22 cellular contexts compared by ENCODE assay signal in the genomic region with DNA sequence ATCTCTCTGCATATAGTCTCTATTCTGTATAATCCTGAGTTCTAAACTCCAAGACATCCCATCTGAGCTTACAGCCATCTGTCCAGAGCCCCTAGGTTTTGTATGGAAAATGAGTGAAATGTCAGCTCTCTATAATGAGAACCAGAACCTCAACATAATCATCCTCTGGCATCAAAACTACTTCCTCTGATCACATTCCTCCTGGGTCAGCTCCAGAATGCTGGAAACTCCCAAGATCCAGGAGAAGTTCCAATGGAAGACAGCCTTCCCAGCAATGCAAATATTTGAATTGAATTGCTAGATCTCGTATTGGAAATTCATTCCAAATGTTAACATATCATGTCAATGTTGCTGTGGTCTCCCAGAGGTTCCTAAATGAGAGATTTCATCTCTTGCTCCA. TPM values are rescaled to one million over a fixed set of nuclear protein-coding genes. Genes with fewer than 3 reads are reported as not detected.
DNase-seq lines count a peak whose midpoint lies in the region; ATAC-seq and TF ChIP-seq lines count a peak whose summit lies in the region.
"Had no signal": no experiment of that assay in that cellular context is flagged by ENCODE, and none has a peak within 500 bp of the region (broad histone marks: within the 10 kb centered on the region; RNA-seq: fewer than 3 reads in every experiment).

No MANE protein-coding gene starts in this region.

- H3K4me1 Mint-ChIP-seq in T-cell: no peaks in the 10 kb centered on the region
- H3K4me1 Mint-ChIP-seq: B cell had no signal

- no peaks in the 10 kb centered on the region for H3K27me3 ChIP-seq in adipocyte (replicated peaks; ENCODE audit: control insufficient read depth, insufficient read depth, low read length)
- H3K27me3 ChIP-seq: BLaER1 had no signal

- CTCF ChIA-PET in T-cell (lab: Charles Lee): interaction anchor here in 1 of 2 donors (0.5 kb wide), 1 partner anchor 905 kb away, joined by 5 read pairs; no protein-coding TSS in a partner anchor

- H3K4me1 ChIP-seq in adipocyte (ENCODE audit: control insufficient read depth, insufficient read depth, low read length): peaks cover 4% of the 10 kb centered on the region
- H3K4me1 ChIP-seq: A549, BLaER1 had no signal

- H3K4me3 Mint-ChIP-seq in T-cell: no peak overlapping the region
- H3K4me3 Mint-ChIP-seq: B cell; CD4-positive, CD25-positive, alpha-beta regulatory T cell; CD8-positive, alpha-beta T cell had no signal

- H3K27ac Mint-ChIP-seq in T-cell: no peak overlapping the region
- H3K27ac Mint-ChIP-seq: B cell; CD4-positive, CD25-positive, alpha-beta regulatory T cell; CD8-positive, alpha-beta T cell had no signal

- DNase-seq in AG20443 (ENCODE audit: low spot score) (peak; percentile 27), adipocyte (ENCODE audit: low read depth) (peak; percentile 35), fibroblast of mammary gland (ENCODE audit: low read depth) (peak; percentile 38), stromal cell of bone marrow (ENCODE audit: low read depth) (peak; percentile 11), T-cell (no peak)
- DNase-seq in stimulated activated CD4-positive, alpha-beta T cell treated with anti-CD3 and anti-CD28 coated beads, Interleukin-2, amount 100 ng/mL, for 24 hours: no peak
- DNase-seq: 8988T; ACHN; Caco-2; CD4-positive, CD25-positive, alpha-beta regulatory T cell; CD8-positive, alpha-beta T cell; DMS153; DMS79; EL; GDM1; H7 had no signal

- H3K36me3 ChIP-seq in adipocyte (ENCODE audit: control insufficient read depth, insufficient read depth, low read length, severe bottlenecking): no peaks in the 10 kb centered on the region
- H3K36me3 ChIP-seq: BLaER1 had no signal

- H3K9me3 Mint-ChIP-seq in T-cell: peaks cover 0 to 12% (median 0%) of the 10 kb centered on the region in 3 donors
- H3K9me3 Mint-ChIP-seq: CD8-positive, alpha-beta T cell had no signal

- no peak for TF ChIP-seq CTCF in fibroblast of mammary gland (conservative IDR thresholded peaks at IDR 0.05; ENCODE audit: control insufficient read depth, insufficient read depth, low read depth, low read length)

- ATAC-seq in HG03460 (IDR thresholded peaks at IDR 0.05; ENCODE audit: unreplicated experiment) (no peak), T-cell (replicated peaks in 1 of 4) (no peak)
- ATAC-seq: A549; CD8-positive, alpha-beta T cell; HCT116 had no signal

- H3K4me3 ChIP-seq in adipocyte (ENCODE audit: low read length): no peak overlapping the region
- H3K4me3 ChIP-seq in fibroblast of mammary gland (ENCODE audit: control insufficient read depth, low read depth, low read length): no peak overlapping the region
- H3K4me3 ChIP-seq: A549, BLaER1 had no signal

- POLR2A ChIA-PET in T-cell (lab: Charles Lee): no interaction called here

- no peaks in the 10 kb centered on the region for H3K9me3 ChIP-seq in adipocyte (ENCODE audit: control insufficient read depth, low read length)
- H3K9me3 ChIP-seq: A549, BLaER1, Caco-2 had no signal

- peaks cover 20 to 31% of the 10 kb centered on the region in 2 donors for H3K27me3 Mint-ChIP-seq in T-cell

- peaks cover 3% of the 10 kb centered on the region for H3K36me3 Mint-ChIP-seq in T-cell
- H3K36me3 Mint-ChIP-seq: CD4-positive, CD25-positive, alpha-beta regulatory T cell; CD8-positive, alpha-beta T cell had no signal

- no peak overlapping the region for H3K9ac ChIP-seq in adipocyte (ENCODE audit: low read length)
- H3K9ac ChIP-seq: BLaER1 had no signal

RNA-seq across cellular contexts. Expression of a gene that starts 23.8 kb away (rescaled TPM):
- under 1 TPM in 3 of 5 donors, not detected in 2; 0.41 to 0.59 (median 0.44) TPM for total RNA-seq in T-cell
- total RNA-seq: B cell; CD4-positive, CD25-positive, alpha-beta regulatory T cell; CD8-positive, alpha-beta T cell; H1; H7 had no signal

Comparison
In these comparisons a context has a peak if more than half of its experiments do, and no peak if none do; other contexts are left out.
1. DNase-seq: peak in AG20443 (single experiment), adipocyte (single experiment), fibroblast of mammary gland (single experiment) and stromal cell of bone marrow (single experiment); none in stimulated activated CD4-positive, alpha-beta T cell treated with anti-CD3 and anti-CD28 coated beads, Interleukin-2, amount 100 ng/mL, for 24 hours (0 of 2) and T-cell (0 of 34).